22 cellular contexts compared by ENCODE assay signal in the genomic region with DNA sequence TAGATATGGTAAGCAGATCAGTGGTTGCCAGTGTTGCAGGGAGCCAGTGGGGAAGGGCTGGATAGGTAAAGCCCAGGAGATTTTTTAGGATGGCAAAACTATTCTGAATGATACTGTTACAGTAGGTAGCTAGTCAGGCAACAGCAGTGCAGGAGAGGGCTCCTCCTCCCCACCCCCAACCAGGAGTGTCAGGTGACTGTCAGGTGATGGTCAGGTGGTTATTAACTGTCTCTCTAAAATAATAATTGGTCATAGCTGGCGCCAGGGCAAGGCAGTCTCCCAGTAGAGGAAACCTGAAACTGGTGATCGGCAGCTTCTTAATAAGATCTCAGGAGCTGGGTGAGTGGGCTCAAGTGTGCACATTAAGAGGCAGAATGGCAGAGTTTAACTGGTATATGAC.
"Had no signal": no experiment of that assay in that cellular context is flagged by ENCODE, and none has a peak within 500 bp of the region (broad histone marks: within the 10 kb centered on the region; RNA-seq: fewer than 3 reads in every experiment).

No MANE protein-coding gene starts in this region.

- H3K9me3 ChIP-seq: gastroesophageal sphincter, tibial artery had no signal

- H3K27ac ChIP-seq: coronary artery, gastroesophageal sphincter, parathyroid adenoma, tibial artery, VCaP had no signal

- H3K27me3 ChIP-seq: gastroesophageal sphincter, tibial artery had no signal

- DNase-seq: activated CD4-positive, alpha-beta T cell treated with anti-CD3 and anti-CD28 coated beads, Interleukin-2, amount 10 ng/mL, durations not matched to agents 7 days and 5 days; activated CD4-positive, CD25-positive, alpha-beta regulatory T cell treated with anti-CD3 and anti-CD28 coated beads, Interleukin-2, amount 50 U/mL, for 72 hours; activated CD8-positive, alpha-beta memory T cell treated with anti-CD3 and anti-CD28 coated beads, Interleukin-2, amount 10 ng/mL, durations not matched to agents 7 days and 5 days; activated CD8-positive, alpha-beta T cell treated with anti-CD3 and anti-CD28 coated beads for 36 hours; activated effector memory CD4-positive, alpha-beta T cell treated with anti-CD3 and anti-CD28 coated beads, Interleukin-2, amount 50 U/mL, for 16 hours; activated naive CD4-positive, alpha-beta T cell treated with anti-CD3 and anti-CD28 coated beads, Interleukin-2, amount 50 U/mL, for 16 hours; activated naive CD8-positive, alpha-beta T cell treated with anti-CD3 and anti-CD28 coated beads, Interleukin-2, amount 50 U/mL, for 24 hours; activated T-cell treated with anti-CD3 and anti-CD28 coated beads for 4 hours; cerebellar nuclear complex; endodermal cell; head of caudate nucleus; hypothalamus; nucleus accumbens; right cardiac atrium; stimulated activated CD4-positive, alpha-beta T cell treated with anti-CD3 and anti-CD28 coated beads, Interleukin-12 subunit alpha, Interleukin-12 subunit beta, amount 100 ng/mL, for 4 hours; stimulated activated CD4-positive, alpha-beta T cell treated with anti-CD3 and anti-CD28 coated beads, Interleukin-4, amount 100 ng/mL, for 4 hours; stimulated activated naive CD8-positive, alpha-beta T cell treated with anti-CD3 and anti-CD28 coated beads, Interleukin-15, Interleukin-2, amounts not matched to agents 100 U/mL and 50 U/mL, for 24 hours; tibial artery had no signal

- H3K36me3 ChIP-seq: gastroesophageal sphincter, tibial artery had no signal

- ATAC-seq: activated CD8-positive, alpha-beta memory T cell treated with anti-CD3 and anti-CD28 coated beads, Interleukin-2, amount 10 ng/mL, durations not matched to agents 7 days and 5 days; activated CD8-positive, alpha-beta T cell treated with anti-CD3 and anti-CD28 coated beads for 36 hours; activated naive CD8-positive, alpha-beta T cell treated with anti-CD3 and anti-CD28 coated beads, Interleukin-2, amount 50 U/mL, for 24 hours; gastroesophageal sphincter; right cardiac atrium; stimulated activated naive CD8-positive, alpha-beta T cell treated with anti-CD3 and anti-CD28 coated beads, Interleukin-15, Interleukin-2, amounts not matched to agents 100 U/mL and 50 U/mL, for 24 hours had no signal

- H3K4me1 ChIP-seq: gastroesophageal sphincter, parathyroid adenoma, tibial artery had no signal

- H2AFZ ChIP-seq: parathyroid adenoma had no signal

- H3K79me2 ChIP-seq: parathyroid adenoma had no signal

- H3K9ac ChIP-seq: parathyroid adenoma had no signal

- H3K4me3 ChIP-seq: coronary artery, gastroesophageal sphincter, tibial artery had no signal
